In the genomic region with DNA sequence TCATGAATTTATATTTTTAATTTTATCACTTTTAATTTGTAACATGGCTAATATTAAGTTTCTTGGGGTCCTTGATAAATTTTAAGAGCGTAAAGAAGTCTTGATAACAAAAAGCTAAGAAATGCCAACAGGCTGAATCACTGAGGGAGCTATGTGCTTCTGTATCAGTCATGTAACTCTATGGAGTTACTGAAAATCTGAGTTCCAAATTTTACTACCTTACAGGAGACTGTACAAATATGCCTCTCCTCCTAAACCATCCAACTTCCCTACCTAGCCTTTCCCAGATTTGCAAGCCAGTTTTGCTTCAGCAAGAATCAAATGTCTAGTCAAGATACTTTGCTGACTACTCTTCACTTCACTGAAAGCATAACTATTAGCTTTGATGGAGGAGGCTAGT, we compare ENCODE assay signal across 11 cellular contexts. TPM values are rescaled to one million over a fixed set of nuclear protein-coding genes. Genes with fewer than 3 reads are reported as not detected.
DNase-seq lines count a peak whose midpoint lies in the region; ATAC-seq and TF ChIP-seq lines count a peak whose summit lies in the region.
"Had no signal": no experiment of that assay in that cellular context is flagged by ENCODE, and none has a peak within 500 bp of the region (broad histone marks: within the 10 kb centered on the region; RNA-seq: fewer than 3 reads in every experiment).

No MANE protein-coding gene starts in this region.

- ATAC-seq in heart right ventricle, result no peak
- no peak for ATAC-seq in upper lobe of right lung

- TF ChIP-seq CTCF in heart right ventricle (IDR thresholded peaks at IDR 0.05), result no peak
- no peak for TF ChIP-seq CTCF in ascending aorta (IDR thresholded peaks at IDR 0.05)
- no peak for TF ChIP-seq CTCF in upper lobe of right lung (IDR thresholded peaks at IDR 0.05)

- no peak for DNase-seq in heart right ventricle
- no peak for DNase-seq in cardiac septum (ENCODE audit: low spot score)
- no peak for DNase-seq in ascending aorta (ENCODE audit: low spot score in 2 of 2)
- DNase-seq in glomerular visceral epithelial cell (ENCODE audit: extremely low spot score), result peak; percentile 25
- DNase-seq in upper lobe of right lung, result no peak
- no peak for DNase-seq in NCI-H69 (lab: John Stamatoyannopoulos, UW)
- DNase-seq in CD1c-positive myeloid dendritic cell (ENCODE audit: extremely low spot score), result no peak
- no peak for DNase-seq in NCI-H146 treated with DMSO at 0.1 percent for 48 hours (lab: John Stamatoyannopoulos, UW; ENCODE audit: unreplicated experiment)
- DNase-seq: aorta; NCI-H1105; stimulated activated CD4-positive, alpha-beta T cell treated with anti-CD3 and anti-CD28 coated beads, Interleukin-15, amount 100 ng/mL, for 24 hours had no signal

- intact Hi-C loops in heart right ventricle (cut with DNase I), result no loop called here
- intact Hi-C loops in cardiac septum (cut with DNase I), result no loop called here
- intact Hi-C loops in ascending aorta (cut with DNase I), result loop anchor here (5.0 kb wide), 1 partner anchor 35 kb away; a partner anchor contains a TSS
- intact Hi-C loops in upper lobe of right lung (cut with DNase I), result no loop called here

- no peak overlapping the region for H3K4me3 ChIP-seq in heart right ventricle
- no peak overlapping the region for H3K4me3 ChIP-seq in ascending aorta
- H3K4me3 ChIP-seq in upper lobe of right lung, result no peak overlapping the region

- WGBS in heart right ventricle, 2 donors, result 89 to 91% methylated on average over 1 of the region's 1 CpG

- H3K4me1 ChIP-seq in heart right ventricle (peaks cover 0 to 44% (median 20%) of the 10 kb centered on the region in 9 donors), ascending aorta (peaks cover 0 to 21% of the 10 kb centered on the region in 2 donors), upper lobe of right lung (peaks cover 30% of the 10 kb centered on the region)

- no peaks in the 10 kb centered on the region for H3K27me3 ChIP-seq in heart right ventricle
- H3K27me3 ChIP-seq in ascending aorta, result no peaks in the 10 kb centered on the region
- H3K27me3 ChIP-seq in upper lobe of right lung, result no peaks in the 10 kb centered on the region

- H3K9me3 ChIP-seq in heart right ventricle (no peaks in the 10 kb centered on the region), ascending aorta (no peaks in the 10 kb centered on the region), upper lobe of right lung (no peaks in the 10 kb centered on the region)

- H3K36me3 ChIP-seq in heart right ventricle, result peaks cover 0 to 59% (median 0%) of the 10 kb centered on the region in 9 donors
- H3K36me3 ChIP-seq in ascending aorta, result peaks cover 3 to 6% of the 10 kb centered on the region in 2 donors
- H3K36me3 ChIP-seq in upper lobe of right lung, result peaks cover 5% of the 10 kb centered on the region

- H3K27ac ChIP-seq in heart right ventricle, result peak overlapping the region in 9 of 10 donors; percentile 46 to 85 (median 69)
- peak overlapping the region; percentile 20 to 70 for H3K27ac ChIP-seq in ascending aorta
- peak overlapping the region; percentile 64 for H3K27ac ChIP-seq in upper lobe of right lung

RNA-seq across cellular contexts. Expression of a gene that starts 35.7 kb away (rescaled TPM):
- total RNA-seq in heart right ventricle (10 to 100 TPM; 29.8 to 51.7 (median 40.9) TPM), cardiac septum (50.5 TPM), ascending aorta (31.8 TPM), upper lobe of right lung (47.1 TPM)
- 10 to 100 TPM; 16.4 to 20.2 TPM for polyA plus RNA-seq in heart right ventricle
